1 cellular context compared by ENCODE assay signal in genomic region chr10:22719406-22720042, GRCh38.
TF ChIP-seq lines count a peak whose summit lies in the region.

No MANE protein-coding gene starts in this region.

TF ChIP-seq in K562, 482 proteins besides CTCF, POLR2A, EP300 and RAD21:
- peak; percentile 85; the same call in 1 of the 2 replicates for TF ChIP-seq ZC3H11A (IDR thresholded peaks at IDR 0.05; ENCODE audit: low read depth, low read length)
- no peak for TF ChIP-seq CBFA2T2 (conservative IDR thresholded peaks at IDR 0.05)
TF ChIP-seq in K562: peak in this region for 1.
